Comparison of ENCODE assay signal across 31 cellular contexts in genomic region chr1:30260318-30260717, GRCh38.
"Had no signal": no experiment of that assay in that cellular context is flagged by ENCODE, and none has a peak within 500 bp of the region (broad histone marks: within the 10 kb centered on the region; RNA-seq: fewer than 3 reads in every experiment).

No MANE protein-coding gene starts in this region.

- H3K36me3 ChIP-seq: adrenal gland, cardiac muscle cell, esophagus muscularis mucosa, gastrocnemius medialis, heart left ventricle had no signal

- H3K9me3 ChIP-seq: adrenal gland, body of pancreas, esophagus muscularis mucosa, gastrocnemius medialis, heart left ventricle had no signal

- H3K27ac ChIP-seq: adrenal gland, body of pancreas, cardiac muscle cell, esophagus muscularis mucosa, foreskin keratinocyte, gastrocnemius medialis, heart left ventricle had no signal

- DNase-seq: activated CD4-positive, alpha-beta memory T cell treated with anti-CD3 and anti-CD28 coated beads for 36 hours; activated CD4-positive, alpha-beta T cell treated with anti-CD3 and anti-CD28 coated beads for 36 hours; activated CD4-positive, alpha-beta T cell treated with anti-CD3 and anti-CD28 coated beads, Interleukin-2, amount 10 ng/mL, durations not matched to agents 24 days and 14 days; activated CD4-positive, CD25-positive, alpha-beta regulatory T cell; activated CD4-positive, CD25-positive, alpha-beta regulatory T cell treated with anti-CD3 and anti-CD28 coated beads, Interleukin-2, amount 50 U/mL, for 72 hours; activated CD8-positive, alpha-beta memory T cell treated with anti-CD3 and anti-CD28 coated beads, Interleukin-2, amount 10 ng/mL, durations not matched to agents 7 days and 5 days; activated CD8-positive, alpha-beta memory T cell treated with anti-CD3 and anti-CD28 coated beads, Interleukin-2, amount 50 U/mL, for 4 hours; activated CD8-positive, alpha-beta T cell treated with anti-CD3 and anti-CD28 coated beads, Interleukin-2, amount 10 ng/mL, durations not matched to agents 7 days and 5 days; activated effector memory CD4-positive, alpha-beta T cell treated with anti-CD3 and anti-CD28 coated beads, Interleukin-2, amount 50 U/mL, for 16 hours; activated naive CD4-positive, alpha-beta T cell treated with anti-CD3 and anti-CD28 coated beads for 36 hours; activated naive CD8-positive, alpha-beta T cell treated with anti-CD3 and anti-CD28 coated beads for 36 hours; activated naive CD8-positive, alpha-beta T cell treated with anti-CD3 and anti-CD28 coated beads, Interleukin-2, amount 50 U/mL, for 24 hours; activated T-cell treated with anti-CD3 and anti-CD28 coated beads, Interleukin-2, amount 50 U/mL, for 1 hour; activated T-cell treated with anti-CD3 and anti-CD28 coated beads, Interleukin-2, amount 50 U/mL, for 48 hours; adrenal gland; amygdala; aorta; body of pancreas; cortex of kidney; dermis blood vessel endothelial cell; effector CD4-positive, alpha-beta T cell; effector memory CD8-positive, alpha-beta T cell; erythroblast; foreskin keratinocyte; gastrocnemius medialis; glutamatergic neuron; heart left ventricle; T-helper 2 cell had no signal

- H3K27me3 ChIP-seq: adrenal gland, body of pancreas, cardiac muscle cell had no signal

- H3K4me3 ChIP-seq: adrenal gland, body of pancreas, cardiac muscle cell, esophagus muscularis mucosa, gastrocnemius medialis, heart left ventricle had no signal

- H3K4me1 ChIP-seq: adrenal gland, body of pancreas, esophagus muscularis mucosa, foreskin keratinocyte, gastrocnemius medialis had no signal

- FAIRE-seq: colon had no signal

- ATAC-seq: activated CD4-positive, alpha-beta T cell treated with anti-CD3 and anti-CD28 coated beads for 36 hours; activated CD8-positive, alpha-beta memory T cell treated with anti-CD3 and anti-CD28 coated beads, Interleukin-2, amount 10 ng/mL, durations not matched to agents 7 days and 5 days; activated CD8-positive, alpha-beta T cell treated with anti-CD3 and anti-CD28 coated beads, Interleukin-2, amount 10 ng/mL, durations not matched to agents 7 days and 5 days; activated naive CD8-positive, alpha-beta T cell treated with anti-CD3 and anti-CD28 coated beads, Interleukin-2, amount 50 U/mL, for 24 hours; body of pancreas; effector memory CD8-positive, alpha-beta T cell; foreskin keratinocyte; gastrocnemius medialis; heart left ventricle had no signal
